Comparison of ENCODE assay signal across 8 cellular contexts in genomic region chr1:103525114-103525606, GRCh38. TPM values are rescaled to one million over a fixed set of nuclear protein-coding genes. Genes with fewer than 3 reads are reported as not detected.
A peak's percentile ranks its signal among the peaks of the same experiment; 100 is the strongest.
DNase-seq lines count a peak whose midpoint lies in the region; ATAC-seq, FAIRE-seq and TF ChIP-seq lines count a peak whose summit lies in the region.

No MANE protein-coding gene starts in this region.

- H3K36me3 ChIP-seq in SU-DHL-6 (ENCODE audit: low read length) (peaks cover 24% of the 10 kb centered on the region), esophagus (ENCODE audit: control insufficient read depth in 2 of 2, insufficient read depth in 2 of 2, low read length in 1 of 2) (no peaks in the 10 kb centered on the region), mucosa of rectum (ENCODE audit: control insufficient read depth in 2 of 2, insufficient read depth in 2 of 2, low read length in 2 of 2) (peaks cover 7% of the 10 kb centered on the region in 2 donors)

- no peaks in the 10 kb centered on the region for H3F3A ChIP-seq in SU-DHL-6 (ENCODE audit: insufficient read depth)

- peak overlapping the region; percentile 99 for H3K9ac ChIP-seq in SU-DHL-6 (ENCODE audit: low read length)
- peak overlapping the region in 1 of 2 donors; percentile 55 for H3K9ac ChIP-seq in mucosa of rectum (ENCODE audit: low read depth in 1 of 2, low read length in 2 of 2)

- H4K20me1 ChIP-seq in SU-DHL-6 (ENCODE audit: low read depth, low read length): peaks cover 24% of the 10 kb centered on the region

- peaks cover 21% of the 10 kb centered on the region for H3K36me3 Mint-ChIP-seq in activated T-cell treated with anti-CD3 and anti-CD28 coated beads, Interleukin-2, amount 50 U/mL, for 4 hours (ENCODE audit: insufficient read depth)

- H3K9me3 ChIP-seq in SU-DHL-6 (ENCODE audit: insufficient read depth, low read length) (no peaks in the 10 kb centered on the region), esophagus (ENCODE audit: control insufficient read depth in 2 of 2, insufficient read depth in 1 of 2, low read depth in 1 of 2, low read length in 1 of 2) (no peaks in the 10 kb centered on the region), mucosa of rectum (ENCODE audit: control insufficient read depth in 2 of 2, low read length in 2 of 2) (no peaks in the 10 kb centered on the region)

- TF ChIP-seq POLR2A in H54 (IDR thresholded peaks at IDR 0.05; ENCODE audit: low read depth, low read length): no peak

- no peak overlapping the region for H3K27ac ChIP-seq in SU-DHL-6 (ENCODE audit: low read depth, low read length)
- peak overlapping the region; percentile 7 to 41 for H3K27ac ChIP-seq in esophagus (ENCODE audit: low read depth in 2 of 2, low read length in 1 of 2)
- H3K27ac ChIP-seq in mucosa of rectum (ENCODE audit: low read depth in 2 of 2, low read length in 2 of 2): peak overlapping the region in 1 of 2 donors; percentile 45

- peak overlapping the region; percentile 82 for H3K4me3 Mint-ChIP-seq in activated T-cell treated with anti-CD3 and anti-CD28 coated beads, Interleukin-2, amount 50 U/mL, for 4 hours

- peak overlapping the region; percentile 64 for H3K4me2 ChIP-seq in SU-DHL-6 (ENCODE audit: low read depth, low read length, poor library complexity, severe bottlenecking)

- no peaks in the 10 kb centered on the region for H3K9me2 ChIP-seq in SU-DHL-6 (replicated peaks; ENCODE audit: insufficient read depth, low read length)

- H3K27me3 ChIP-seq in SU-DHL-6 (ENCODE audit: low read length) (no peaks in the 10 kb centered on the region), esophagus (ENCODE audit: control insufficient read depth in 1 of 2, insufficient read depth in 2 of 2, low read length in 2 of 2) (no peaks in the 10 kb centered on the region), mucosa of rectum (ENCODE audit: control insufficient read depth in 2 of 2, insufficient read depth in 2 of 2, low read length in 2 of 2) (no peaks in the 10 kb centered on the region)

- no peaks in the 10 kb centered on the region for H3K9me3 Mint-ChIP-seq in activated T-cell treated with anti-CD3 and anti-CD28 coated beads, Interleukin-2, amount 50 U/mL, for 4 hours

- WGBS in esophagus, 2 donors: 3 to 5% methylated on average over 10 to 24 of the region's 34 CpGs

- peak in 1 of 2 donors; percentile 37 for ATAC-seq in activated T-cell treated with anti-CD3 and anti-CD28 coated beads, Interleukin-2, amount 50 U/mL, for 4 hours

- H3K4me1 Mint-ChIP-seq in activated T-cell treated with anti-CD3 and anti-CD28 coated beads, Interleukin-2, amount 50 U/mL, for 4 hours (ENCODE audit: low read depth): peaks cover 43% of the 10 kb centered on the region

- H3K27me3 Mint-ChIP-seq in activated T-cell treated with anti-CD3 and anti-CD28 coated beads, Interleukin-2, amount 50 U/mL, for 4 hours (ENCODE audit: low read depth): no peaks in the 10 kb centered on the region

- H3K79me2 ChIP-seq in SU-DHL-6 (ENCODE audit: insufficient read depth, low read length): peaks cover 43% of the 10 kb centered on the region

- FAIRE-seq in H54 (lab: Jason Lieb, UNC): no peak

- H3K4me1 ChIP-seq in esophagus (ENCODE audit: control insufficient read depth in 2 of 2, insufficient read depth in 2 of 2, low read length in 1 of 2) (peaks cover 0 to 3% of the 10 kb centered on the region in 2 donors), mucosa of rectum (ENCODE audit: control insufficient read depth in 2 of 2, insufficient read depth in 2 of 2, low read length in 2 of 2) (peaks cover 10 to 14% of the 10 kb centered on the region in 2 donors)

- DNase-seq in activated T-cell treated with anti-CD3 and anti-CD28 coated beads, Interleukin-2, amount 50 U/mL, for 4 hours: no peak
- no peak for DNase-seq in activated T-cell treated with anti-CD3 and anti-CD28 coated beads for 4 hours
- peak; percentile 24 for DNase-seq in H54 (ENCODE audit: insufficient read length, low spot score)
- DNase-seq in Jurkat, Clone E6-1 (ENCODE audit: low read depth, low spot score): peak; percentile 23
- no peak for DNase-seq in 8988T

- no peak overlapping the region for H2AFZ ChIP-seq in SU-DHL-6 (ENCODE audit: low read depth, low read length, severe bottlenecking)

- no peak for TF ChIP-seq CTCF in SU-DHL-6 (IDR thresholded peaks at IDR 0.05; ENCODE audit: insufficient read depth, low read length, poor library complexity, severe bottlenecking)

- H3K4me3 ChIP-seq in Jurkat, Clone E6-1 (ENCODE audit: low read length): peak overlapping the region; percentile 50
- H3K4me3 ChIP-seq in SU-DHL-6 (ENCODE audit: insufficient read depth, low read length, poor library complexity, severe bottlenecking) (peak overlapping the region; percentile 56), esophagus (ENCODE audit: low read depth in 1 of 2, low read length in 2 of 2) (peak overlapping the region in 1 of 2 donors; percentile 100), mucosa of rectum (ENCODE audit: low read length in 2 of 2) (peak overlapping the region; percentile 40 to 75)

RNA-seq across cellular contexts. Expression of gene RNPC3, which starts 0.3 kb away (rescaled TPM):
- 10 to 100 TPM; 13.0 to 16.0 (median 14.7) TPM for total RNA-seq in activated T-cell treated with anti-CD3 and anti-CD28 coated beads, Interleukin-2, amount 50 U/mL, for 4 hours
- 26.0 TPM for polyA plus RNA-seq in Jurkat, Clone E6-1 (2012; ENCODE audit: insufficient read depth, insufficient read length)
- polyA plus RNA-seq in esophagus: 1 to 10 TPM; 5.8 to 8.8 TPM

RNA-seq across cellular contexts. Expression of gene AMY2B, which starts 46.2 kb away (rescaled TPM):
- total RNA-seq in activated T-cell treated with anti-CD3 and anti-CD28 coated beads, Interleukin-2, amount 50 U/mL, for 4 hours: 1 to 10 TPM; 1.4 to 2.8 (median 1.8) TPM
- polyA plus RNA-seq in Jurkat, Clone E6-1 (2012; ENCODE audit: insufficient read depth, insufficient read length): 4.7 TPM
- polyA plus RNA-seq in esophagus: 10 to 100 TPM in 1 of 2 donors, 1 to 10 TPM in 1; 6.8 to 16.2 TPM

Comparison
In these comparisons a context has a peak if more than half of its experiments do, and no peak if none do; other contexts are left out.
1. DNase-seq: peak in H54 (single experiment) and Jurkat, Clone E6-1 (single experiment); none in activated T-cell treated with anti-CD3 and anti-CD28 coated beads, Interleukin-2, amount 50 U/mL, for 4 hours (single experiment), activated T-cell treated with anti-CD3 and anti-CD28 coated beads for 4 hours (single experiment) and 8988T (single experiment).